Comparison of ENCODE assay signal across 27 cellular contexts in genomic region chr3:71250026-71250425, GRCh38.
DNase-seq lines count a peak whose midpoint lies in the region; ATAC-seq and TF ChIP-seq lines count a peak whose summit lies in the region.
"Had no signal": no experiment of that assay in that cellular context is flagged by ENCODE, and none has a peak within 500 bp of the region (broad histone marks: within the 10 kb centered on the region; RNA-seq: fewer than 3 reads in every experiment).

No MANE protein-coding gene starts in this region.

- in situ Hi-C loops in astrocyte of the spinal cord (cut with HindIII; ENCODE audit: low sequenced_read_pairs): no loop called here

- H3K27ac ChIP-seq in left ventricle myocardium inferior (replicated peaks): peak overlapping the region; percentile 78
- H3K27ac ChIP-seq in naive thymus-derived CD4-positive, alpha-beta T cell (ENCODE audit: low read depth, low read length): no peak overlapping the region
- H3K27ac ChIP-seq: epithelial cell of prostate, neural progenitor cell had no signal

- H3K4me3 ChIP-seq in left ventricle myocardium inferior: no peak overlapping the region
- no peak overlapping the region for H3K4me3 ChIP-seq in astrocyte of the spinal cord (ENCODE audit: low read depth, low read length)
- H3K4me3 ChIP-seq in naive thymus-derived CD4-positive, alpha-beta T cell (ENCODE audit: low read length): no peak overlapping the region
- H3K4me3 ChIP-seq: adrenal gland, lung, neural progenitor cell, SJSA1, tibial artery had no signal

- no peak for TF ChIP-seq CTCF in left ventricle myocardium inferior (IDR thresholded peaks at IDR 0.05; ENCODE audit: borderline replicate concordance)
- TF ChIP-seq CTCF in astrocyte of the spinal cord (IDR thresholded peaks at IDR 0.05; ENCODE audit: low read depth, low read length): no peak

- H3K4me3 Mint-ChIP-seq in naive thymus-derived CD4-positive, alpha-beta T cell: peak overlapping the region in 4 of 10 donors; percentile 14 to 37 (median 28)
- no peak overlapping the region for H3K4me3 Mint-ChIP-seq in T-helper 17 cell
- H3K4me3 Mint-ChIP-seq: activated CD8-positive, alpha-beta T cell treated with anti-CD3 and anti-CD28 coated beads, Interleukin-2, amount 10 ng/mL, durations not matched to agents 7 days and 5 days; neural progenitor cell had no signal

- intact Hi-C loops in left ventricle myocardium inferior (cut with micrococcal nuclease): no loop called here
- intact Hi-C loops in left cardiac atrium (cut with DNase I): no loop called here
- intact Hi-C loops in naive thymus-derived CD4-positive, alpha-beta T cell (cut with micrococcal nuclease): loop anchor here in 1 of 2 donors (2.0 to 5.0 kb wide), 3 partner anchors 15 to 262 kb away; no protein-coding TSS in a partner anchor

- no peaks in the 10 kb centered on the region for H3K9me3 ChIP-seq in left ventricle myocardium inferior (replicated peaks)
- H3K9me3 ChIP-seq in naive thymus-derived CD4-positive, alpha-beta T cell (ENCODE audit: control insufficient read depth in 2 of 3, low read length in 3 of 3): no peaks in the 10 kb centered on the region
- H3K9me3 ChIP-seq in T-helper 17 cell (ENCODE audit: control insufficient read depth, low read length, poor library complexity, severe bottlenecking): no peaks in the 10 kb centered on the region
- H3K9me3 ChIP-seq: adrenal gland, SJSA1, tibial artery had no signal

- POLR2A ChIA-PET in naive thymus-derived CD4-positive, alpha-beta T cell (lab: Charles Lee): interaction anchor here (0.5 kb wide), 1 partner anchor 17 kb away, joined by 3 read pairs; no protein-coding TSS in a partner anchor

- H3K36me3 ChIP-seq in left ventricle myocardium inferior: no peaks in the 10 kb centered on the region
- no peaks in the 10 kb centered on the region for H3K36me3 ChIP-seq in naive thymus-derived CD4-positive, alpha-beta T cell (ENCODE audit: control insufficient read depth in 2 of 3, insufficient read depth in 3 of 3, low read length in 3 of 3)
- H3K36me3 ChIP-seq: adrenal gland, neural progenitor cell, SJSA1, tibial artery had no signal

- H3K4me1 ChIP-seq in left ventricle myocardium inferior: peaks cover 73% of the 10 kb centered on the region
- peaks cover 0 to 41% of the 10 kb centered on the region in 2 donors for H3K4me1 ChIP-seq in naive thymus-derived CD4-positive, alpha-beta T cell (ENCODE audit: control insufficient read depth in 2 of 2, insufficient read depth in 2 of 2, low read length in 2 of 2)

- H3K36me3 Mint-ChIP-seq in naive thymus-derived CD4-positive, alpha-beta T cell: peaks cover 0 to 56% (median 17%) of the 10 kb centered on the region in 5 donors
- H3K36me3 Mint-ChIP-seq in T-helper 17 cell (ENCODE audit: low read depth): no peaks in the 10 kb centered on the region
- H3K36me3 Mint-ChIP-seq: neural progenitor cell had no signal

- no peaks in the 10 kb centered on the region for H3K27me3 Mint-ChIP-seq in naive thymus-derived CD4-positive, alpha-beta T cell
- H3K27me3 Mint-ChIP-seq in T-helper 17 cell: no peaks in the 10 kb centered on the region

- CTCF ChIA-PET in naive thymus-derived CD4-positive, alpha-beta T cell (lab: Charles Lee): no interaction called here

- H3K4me1 Mint-ChIP-seq in naive thymus-derived CD4-positive, alpha-beta T cell: peaks cover 2 to 96% (median 85%) of the 10 kb centered on the region in 7 donors
- peaks cover 31% of the 10 kb centered on the region for H3K4me1 Mint-ChIP-seq in T-helper 17 cell

- no peak for ATAC-seq in left cardiac atrium
- ATAC-seq in naive thymus-derived CD4-positive, alpha-beta T cell: no peak
- ATAC-seq in T-helper 17 cell: no peak
- no peak for ATAC-seq in HG03469 (IDR thresholded peaks at IDR 0.05; ENCODE audit: unreplicated experiment)
- ATAC-seq: activated CD8-positive, alpha-beta T cell treated with anti-CD3 and anti-CD28 coated beads, Interleukin-2, amount 10 ng/mL, durations not matched to agents 7 days and 5 days had no signal

- no peaks in the 10 kb centered on the region for H3K27me3 ChIP-seq in left ventricle myocardium inferior (ENCODE audit: low read depth)
- no peaks in the 10 kb centered on the region for H3K27me3 ChIP-seq in naive thymus-derived CD4-positive, alpha-beta T cell (ENCODE audit: control insufficient read depth in 2 of 2, insufficient read depth in 2 of 2, low read length in 2 of 2)
- H3K27me3 ChIP-seq: adrenal gland, neural progenitor cell, SJSA1, tibial artery had no signal

- peaks cover 0 to 3% (median 0%) of the 10 kb centered on the region in 11 donors for H3K9me3 Mint-ChIP-seq in naive thymus-derived CD4-positive, alpha-beta T cell
- H3K9me3 Mint-ChIP-seq: neural progenitor cell had no signal

- no peak for DNase-seq in left ventricle myocardium inferior
- no peak for DNase-seq in left cardiac atrium
- peak; percentile 59 for DNase-seq in astrocyte of the spinal cord (ENCODE audit: low read depth, low spot score)
- DNase-seq in naive thymus-derived CD4-positive, alpha-beta T cell: no peak
- DNase-seq in T-helper 17 cell: no peak
- no peak for DNase-seq in GF-D8 (lab: John Stamatoyannopoulos, UW)
- DNase-seq: activated CD8-positive, alpha-beta T cell treated with anti-CD3 and anti-CD28 coated beads, Interleukin-2, amount 10 ng/mL, durations not matched to agents 7 days and 5 days; activated effector memory CD4-positive, alpha-beta T cell treated with anti-CD3 and anti-CD28 coated beads, Interleukin-2, amount 50 U/mL, for 16 hours; activated T-cell treated with anti-CD3 and anti-CD28 coated beads for 4 hours; adrenal gland; C1 segment of cervical spinal cord; effector CD4-positive, alpha-beta T cell; glutamatergic neuron; HCEC 1CT; KG1; MM.1S; NCI-H1436; NCI-H774; stimulated activated CD4-positive, alpha-beta T cell treated with anti-CD3 and anti-CD28 coated beads, Interleukin-15, amount 100 ng/mL, for 24 hours; stimulated activated naive CD4-positive, alpha-beta T cell treated with Interleukin-2 at 50 U/mL for 16 hours; T-helper 1 cell; tibial artery had no signal

- H3K27ac Mint-ChIP-seq in naive thymus-derived CD4-positive, alpha-beta T cell: peak overlapping the region in 7 of 9 donors; percentile 21 to 92 (median 69)
- H3K27ac Mint-ChIP-seq in T-helper 17 cell: no peak overlapping the region
- H3K27ac Mint-ChIP-seq: activated CD8-positive, alpha-beta T cell treated with anti-CD3 and anti-CD28 coated beads, Interleukin-2, amount 10 ng/mL, durations not matched to agents 7 days and 5 days; neural progenitor cell had no signal
